In the genomic region with DNA sequence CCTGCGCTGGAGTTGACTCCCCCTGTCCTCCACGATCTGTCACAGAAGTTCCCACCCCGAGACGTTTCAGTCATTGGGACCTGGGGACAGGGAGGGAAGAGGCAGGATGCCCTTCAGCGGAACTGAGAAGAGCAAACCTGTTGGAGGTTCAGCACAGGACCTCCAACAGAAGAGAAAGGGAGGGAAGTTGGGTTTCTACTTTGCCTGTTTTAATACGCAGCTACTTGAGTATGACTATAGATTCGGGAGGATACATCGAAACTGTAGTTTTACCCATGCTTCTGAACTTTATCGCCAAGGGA, we compare ENCODE assay signal across 8 cellular contexts. TPM values are rescaled to one million over a fixed set of nuclear protein-coding genes. Genes with fewer than 3 reads are reported as not detected.
DNase-seq lines count a peak whose midpoint lies in the region; ATAC-seq and TF ChIP-seq lines count a peak whose summit lies in the region.

No MANE protein-coding gene starts in this region.

- H3K4me3 Mint-ChIP-seq in activated T-helper 1 cell treated with anti-CD3 and anti-CD28 coated beads, Interleukin-12 subunit alpha, Interleukin-12 subunit beta, Interleukin-2, Interleukin-4 antibody, amounts not matched to agents 30 ng/mL and 10 ng/mL and 1 ng/mL, durations not matched to agents 14 hours and 24 hours and 36 hours = peak overlapping the region; percentile 83

- H3K9me3 Mint-ChIP-seq in activated T-helper 1 cell treated with anti-CD3 and anti-CD28 coated beads, Interleukin-12 subunit alpha, Interleukin-12 subunit beta, Interleukin-2, Interleukin-4 antibody, amounts not matched to agents 30 ng/mL and 10 ng/mL and 1 ng/mL, durations not matched to agents 14 hours and 24 hours and 36 hours = no peaks in the 10 kb centered on the region

- H3K4me1 Mint-ChIP-seq in activated T-helper 1 cell treated with anti-CD3 and anti-CD28 coated beads, Interleukin-12 subunit alpha, Interleukin-12 subunit beta, Interleukin-2, Interleukin-4 antibody, amounts not matched to agents 30 ng/mL and 10 ng/mL and 1 ng/mL, durations not matched to agents 14 hours and 24 hours and 36 hours (ENCODE audit: low read depth) = peaks cover 27% of the 10 kb centered on the region

- peaks cover 53% of the 10 kb centered on the region for H3K79me2 ChIP-seq in GM23248 (ENCODE audit: insufficient read depth)

- H3K36me3 ChIP-seq in GM23248 (ENCODE audit: low read depth) = peaks cover 10% of the 10 kb centered on the region
- no peaks in the 10 kb centered on the region for H3K36me3 ChIP-seq in suprapubic skin

- no peaks in the 10 kb centered on the region for H4K20me1 ChIP-seq in GM23248 (ENCODE audit: insufficient read depth)

- H3K27me3 ChIP-seq in GM23248 (replicated peaks; ENCODE audit: insufficient read depth) (no peaks in the 10 kb centered on the region), suprapubic skin (no peaks in the 10 kb centered on the region)

- DNase-seq in AG09309 (ENCODE audit: low read depth) = no peak
- DNase-seq in GM23248 = no peak
- no peak for DNase-seq in activated T-helper 1 cell treated with anti-CD3 and anti-CD28 coated beads, Interleukin-12 subunit alpha, Interleukin-12 subunit beta, Interleukin-2, Interleukin-4 antibody, amounts not matched to agents 30 ng/mL and 10 ng/mL and 1 ng/mL, durations not matched to agents 14 hours and 24 hours and 36 hours (ENCODE audit: low spot score)
- peak; percentile 43 for DNase-seq in inferior parietal cortex (ENCODE audit: extremely low spot score)
- DNase-seq in suprapubic skin (ENCODE audit: low spot score in 2 of 2) = no peak
- DNase-seq in HPDE6-E6E7 (ENCODE audit: extremely low spot score) = no peak

- H3K27me3 Mint-ChIP-seq in activated T-helper 1 cell treated with anti-CD3 and anti-CD28 coated beads, Interleukin-12 subunit alpha, Interleukin-12 subunit beta, Interleukin-2, Interleukin-4 antibody, amounts not matched to agents 30 ng/mL and 10 ng/mL and 1 ng/mL, durations not matched to agents 14 hours and 24 hours and 36 hours (ENCODE audit: insufficient read depth) = peaks cover 5% of the 10 kb centered on the region

- H3K9me3 ChIP-seq in GM23248 (ENCODE audit: low read depth) (no peaks in the 10 kb centered on the region), suprapubic skin (no peaks in the 10 kb centered on the region)

- H3K9me2 ChIP-seq in GM23248 (ENCODE audit: insufficient read depth) = no peaks in the 10 kb centered on the region

- H3K4me3 ChIP-seq in AG09309 (ENCODE audit: control insufficient read depth, low read depth, low read length) = peak overlapping the region; percentile 68
- peak overlapping the region; percentile 89 for H3K4me3 ChIP-seq in GM23248
- H3K4me3 ChIP-seq in suprapubic skin = peak overlapping the region; percentile 94

- H3K9ac ChIP-seq in GM23248 = peak overlapping the region; percentile 94

- H3F3A ChIP-seq in GM23248 (ENCODE audit: insufficient read depth) = peaks cover 29% of the 10 kb centered on the region

- no peak for ATAC-seq in HG03342 (IDR thresholded peaks at IDR 0.05; ENCODE audit: unreplicated experiment)
- ATAC-seq in GM21381 (IDR thresholded peaks at IDR 0.05; ENCODE audit: unreplicated experiment) = no peak

- in situ Hi-C loops in GM23248 (cut with MboI) = loop anchor here (10.0 kb wide), 1 partner anchor 300 kb away; no protein-coding TSS in a partner anchor

- 46 to 47% methylated on average over 9 of the region's 9 CpGs for WGBS in GM23248 (ENCODE audit: low coverage in 1 of 2, low lambda C conversion rate in 2 of 2, missing lambda C conversion rate in 2 of 2), 2 experiments
- 35% methylated on average over 9 of the region's 9 CpGs for WGBS in suprapubic skin

- H3K27ac ChIP-seq in GM23248 = peak overlapping the region; percentile 96
- peak overlapping the region; percentile 99 for H3K27ac ChIP-seq in suprapubic skin

- peak overlapping the region; percentile 96 for H3K27ac Mint-ChIP-seq in activated T-helper 1 cell treated with anti-CD3 and anti-CD28 coated beads, Interleukin-12 subunit alpha, Interleukin-12 subunit beta, Interleukin-2, Interleukin-4 antibody, amounts not matched to agents 30 ng/mL and 10 ng/mL and 1 ng/mL, durations not matched to agents 14 hours and 24 hours and 36 hours

- peaks cover 17% of the 10 kb centered on the region for H3K36me3 Mint-ChIP-seq in activated T-helper 1 cell treated with anti-CD3 and anti-CD28 coated beads, Interleukin-12 subunit alpha, Interleukin-12 subunit beta, Interleukin-2, Interleukin-4 antibody, amounts not matched to agents 30 ng/mL and 10 ng/mL and 1 ng/mL, durations not matched to agents 14 hours and 24 hours and 36 hours (ENCODE audit: low read depth)

- H3K4me2 ChIP-seq in GM23248 (ENCODE audit: unreplicated experiment) = peak overlapping the region; percentile 98

- peak overlapping the region; percentile 88 for H2AFZ ChIP-seq in GM23248

- no peak for TF ChIP-seq POLR2A in suprapubic skin (IDR thresholded peaks at IDR 0.05)

- intact Hi-C loops in activated T-helper 1 cell treated with anti-CD3 and anti-CD28 coated beads, Interleukin-12 subunit alpha, Interleukin-12 subunit beta, Interleukin-2, Interleukin-4 antibody, amounts not matched to agents 30 ng/mL and 10 ng/mL and 1 ng/mL, durations not matched to agents 14 hours and 24 hours and 36 hours (cut with micrococcal nuclease) = loop anchor here (1.0 to 5.0 kb wide), 5 partner anchors 21 to 508 kb away; no protein-coding TSS in a partner anchor

- TF ChIP-seq CTCF in AG09309 (IDR thresholded peaks at IDR 0.05; ENCODE audit: control insufficient read depth, insufficient read depth, low read depth, low read length, missing control alignments) (no peak), suprapubic skin (IDR thresholded peaks at IDR 0.05) (no peak)

- TF ChIP-seq EP300 in suprapubic skin (IDR thresholded peaks at IDR 0.05) = no peak

- H3K4me1 ChIP-seq in GM23248 (ENCODE audit: insufficient read depth) = peaks cover under 1% of the 10 kb centered on the region
- H3K4me1 ChIP-seq in suprapubic skin = peaks cover 55% of the 10 kb centered on the region

RNA-seq across cellular contexts. Expression of gene DUSP6, which starts 2.3 kb away (rescaled TPM):
- 81.9 and 112 TPM in 2 replicates for total RNA-seq in GM23248 (2014; rRNA removed; shearing (Covaris generic))
- 96.1 and 100 TPM in 2 replicates for polyA plus RNA-seq in GM23248 (2016; fragmentation: Nextera tagmentation; extraction: Ambion mirVana)
- 108 and 115 TPM in 2 replicates for total RNA-seq in activated T-helper 1 cell treated with anti-CD3 and anti-CD28 coated beads, Interleukin-12 subunit alpha, Interleukin-12 subunit beta, Interleukin-2, Interleukin-4 antibody, amounts not matched to agents 30 ng/mL and 10 ng/mL and 1 ng/mL, durations not matched to agents 14 hours and 24 hours and 36 hours
- 10 to 100 TPM; 50.8 to 69.2 (median 59.7) TPM for total RNA-seq in suprapubic skin
